Comparison of ENCODE assay signal across 13 cellular contexts in genomic region chr9:127873886-127874285, GRCh38. TPM values are rescaled to one million over a fixed set of nuclear protein-coding genes. Genes with fewer than 3 reads are reported as not detected.
DNase-seq lines count a peak whose midpoint lies in the region; ATAC-seq, FAIRE-seq and TF ChIP-seq lines count a peak whose summit lies in the region.
"Had no signal": no experiment of that assay in that cellular context is flagged by ENCODE, and none has a peak within 500 bp of the region (broad histone marks: within the 10 kb centered on the region; RNA-seq: fewer than 3 reads in every experiment).

No MANE protein-coding gene starts in this region.

- H3K4me1 ChIP-seq in colonic mucosa (peaks cover 23% of the 10 kb centered on the region), skeletal muscle tissue (ENCODE audit: control insufficient read depth in 3 of 3, insufficient read depth in 3 of 3, low read length in 3 of 3) (peaks cover 58 to 84% (median 60%) of the 10 kb centered on the region in 3 donors), SJCRH30 (peaks cover 5% of the 10 kb centered on the region)
- peaks cover 10% of the 10 kb centered on the region for H3K4me1 ChIP-seq in CD8-positive, alpha-beta T cell (ENCODE audit: insufficient read depth, low read length)

- H3K9ac ChIP-seq in colonic mucosa (ENCODE audit: low read depth in 2 of 2, low read length in 2 of 2) (peak overlapping the region in 1 of 2 donors; percentile 59), skeletal muscle tissue (ENCODE audit: low read depth in 1 of 3, low read length in 3 of 3) (peak overlapping the region; percentile 76 to 96 (median 79))

- ATAC-seq in left lobe of liver: peak; percentile 49
- ATAC-seq in CD8-positive, alpha-beta T cell: no peak
- no peak for ATAC-seq in GM18870 (IDR thresholded peaks at IDR 0.05; ENCODE audit: unreplicated experiment)

- H3K36me3 Mint-ChIP-seq in CD8-positive, alpha-beta T cell: no peaks in the 10 kb centered on the region

- peaks cover 4% of the 10 kb centered on the region for H3K4me1 Mint-ChIP-seq in CD8-positive, alpha-beta T cell (ENCODE audit: low read depth)

- H3K9me3 ChIP-seq in colonic mucosa (no peaks in the 10 kb centered on the region), skeletal muscle tissue (ENCODE audit: control insufficient read depth in 3 of 3, low read length in 3 of 3) (no peaks in the 10 kb centered on the region), SJCRH30 (replicated peaks) (no peaks in the 10 kb centered on the region)
- H3K9me3 ChIP-seq in CD8-positive, alpha-beta T cell (ENCODE audit: low read length): no peaks in the 10 kb centered on the region

- H3K27me3 Mint-ChIP-seq in CD8-positive, alpha-beta T cell (ENCODE audit: low read depth): peaks cover 9% of the 10 kb centered on the region

- no peaks in the 10 kb centered on the region for H3K9me3 Mint-ChIP-seq in CD8-positive, alpha-beta T cell

- intact Hi-C loops in colonic mucosa (cut with DNase I): loop anchor here (10.0 kb wide), 1 partner anchor 69 kb away; the partner anchor contains the start of gene FPGS
- intact Hi-C loops in CD8-positive, alpha-beta T cell (cut with DNase I, micrococcal nuclease): no loop called here

- H3K36me3 ChIP-seq in colonic mucosa (no peaks in the 10 kb centered on the region), skeletal muscle tissue (ENCODE audit: control insufficient read depth in 3 of 3, insufficient read depth in 3 of 3, low read length in 3 of 3) (peaks cover 39 to 43% (median 41%) of the 10 kb centered on the region in 3 donors), SJCRH30 (no peaks in the 10 kb centered on the region)
- no peaks in the 10 kb centered on the region for H3K36me3 ChIP-seq in CD8-positive, alpha-beta T cell (ENCODE audit: insufficient read depth, low read length)

- no peak for TF ChIP-seq POLR2A in H54 (IDR thresholded peaks at IDR 0.05; ENCODE audit: low read depth, low read length)

- H3K27ac Mint-ChIP-seq in CD8-positive, alpha-beta T cell: no peak overlapping the region

- no peaks in the 10 kb centered on the region for H3K27me3 ChIP-seq in colonic mucosa
- no peaks in the 10 kb centered on the region for H3K27me3 ChIP-seq in skeletal muscle tissue (ENCODE audit: control insufficient read depth in 3 of 3, insufficient read depth in 3 of 3, low read length in 3 of 3)
- no peaks in the 10 kb centered on the region for H3K27me3 ChIP-seq in CD8-positive, alpha-beta T cell (ENCODE audit: insufficient read depth, low read length)
- no peaks in the 10 kb centered on the region for H3K27me3 ChIP-seq in SJCRH30

- CTCF ChIA-PET in CD8-positive, alpha-beta T cell (lab: Charles Lee): interaction anchor here (0.6 to 1.6 kb wide), 5 partner anchors 9 to 283 kb away, joined by 3 to 9 read pairs (median 5); partner anchors contain the start of gene TOR2A

- TF ChIP-seq CTCF in colonic mucosa (IDR thresholded peaks at IDR 0.05): no peak
- no peak for TF ChIP-seq CTCF in CD8-positive, alpha-beta T cell (IDR thresholded peaks at IDR 0.05)

- no peak for FAIRE-seq in H54 (lab: Jason Lieb, UNC)

- no peak overlapping the region for H3K4me3 ChIP-seq in colonic mucosa
- peak overlapping the region; percentile 76 to 96 (median 89) for H3K4me3 ChIP-seq in skeletal muscle tissue (ENCODE audit: low read length in 3 of 3)
- no peak overlapping the region for H3K4me3 ChIP-seq in CD8-positive, alpha-beta T cell (ENCODE audit: low read depth, low read length)
- H3K4me3 ChIP-seq in SJCRH30: no peak overlapping the region

- no peak overlapping the region for H3K4me3 Mint-ChIP-seq in CD8-positive, alpha-beta T cell

- H3K27ac ChIP-seq in colonic mucosa (peak overlapping the region; percentile 7), skeletal muscle tissue (ENCODE audit: low read depth, low read length) (peak overlapping the region; percentile 92), SJCRH30 (no peak overlapping the region)
- no peak overlapping the region for H3K27ac ChIP-seq in CD8-positive, alpha-beta T cell (ENCODE audit: low read depth, low read length)

- DNase-seq in H54 (ENCODE audit: insufficient read length, low spot score) (peak; percentile 93), colonic mucosa (peak; percentile 62), left lobe of liver (ENCODE audit: low spot score) (peak; percentile 79), SJCRH30 (no peak), islet precursor cell (no peak)
- DNase-seq in CD8-positive, alpha-beta T cell: no peak
- DNase-seq: central memory CD4-positive, alpha-beta T cell; COR-L47; GOT3; NCI-H2081; stimulated activated CD4-positive, alpha-beta T cell treated with anti-CD3 and anti-CD28 coated beads, Interleukin-12 subunit alpha, Interleukin-12 subunit beta, amount 100 ng/mL, for 4 hours had no signal

- POLR2A ChIA-PET in CD8-positive, alpha-beta T cell (lab: Charles Lee): no interaction called here

RNA-seq across cellular contexts. Expression of gene AK1, which starts 3.6 kb away (rescaled TPM):
- total RNA-seq in colonic mucosa: 100 to 1,000 TPM; 159 to 166 TPM
- 42.6 TPM for total RNA-seq in left lobe of liver
- 359 TPM for total RNA-seq in skeletal muscle tissue
- total RNA-seq in CD8-positive, alpha-beta T cell: 10 to 100 TPM; 34.8 to 35.2 TPM
- 31.4 and 36.4 TPM in 2 replicates for total RNA-seq in SJCRH30 (2014; rRNA removed; shearing (Covaris generic))

RNA-seq across cellular contexts. Expression of gene ENG, which starts 19.4 kb away (rescaled TPM):
- 10 to 100 TPM; 15.4 to 34.5 TPM for total RNA-seq in colonic mucosa
- 34.1 TPM for total RNA-seq in left lobe of liver
- 9.4 TPM for total RNA-seq in skeletal muscle tissue
- total RNA-seq in CD8-positive, alpha-beta T cell: 1 to 10 TPM; 2.6 to 3.0 TPM
- total RNA-seq in SJCRH30 (2014; rRNA removed; shearing (Covaris generic)): 16.4 and 16.6 TPM in 2 replicates

RNA-seq across cellular contexts. Expression of gene ST6GALNAC6, which starts 25.5 kb away (rescaled TPM):
- total RNA-seq in colonic mucosa (100 to 1,000 TPM; 251 to 279 TPM), left lobe of liver (35.2 TPM), skeletal muscle tissue (33.9 TPM)
- total RNA-seq in CD8-positive, alpha-beta T cell: 10 to 100 TPM; 49.8 to 56.1 TPM
- 59.9 and 61.5 TPM in 2 replicates for total RNA-seq in SJCRH30 (2014; rRNA removed; shearing (Covaris generic))

RNA-seq across cellular contexts. Expression of gene ST6GALNAC4, which starts 43.0 kb away (rescaled TPM):
- total RNA-seq in colonic mucosa (10 to 100 TPM; 25.4 to 66.5 TPM), left lobe of liver (5.9 TPM), skeletal muscle tissue (23.5 TPM)
- 10 to 100 TPM; 40.0 to 47.6 TPM for total RNA-seq in CD8-positive, alpha-beta T cell
- 19.6 and 24.3 TPM in 2 replicates for total RNA-seq in SJCRH30 (2014; rRNA removed; shearing (Covaris generic))

RNA-seq across cellular contexts. Expression of gene PIP5KL1, which starts 56.7 kb away (rescaled TPM):
- total RNA-seq in colonic mucosa (under 1 TPM; 0.85 to 0.89 TPM), left lobe of liver (0.40 TPM), skeletal muscle tissue (not detected)
- 1 to 10 TPM; 5.1 to 7.4 TPM for total RNA-seq in CD8-positive, alpha-beta T cell
- 0.20 and 0.51 TPM in 2 replicates for total RNA-seq in SJCRH30 (2014; rRNA removed; shearing (Covaris generic))

Comparison
In these comparisons a context has a peak if more than half of its experiments do, and no peak if none do; other contexts are left out.
1. DNase-seq: peak in H54 (single experiment), colonic mucosa (single experiment) and left lobe of liver (single experiment); none in CD8-positive, alpha-beta T cell (0 of 7), SJCRH30 (0 of 2) and islet precursor cell (single experiment).
2. H3K27ac ChIP-seq: peak in colonic mucosa (single experiment) and skeletal muscle tissue (single experiment); none in CD8-positive, alpha-beta T cell (single experiment) and SJCRH30 (single experiment).
3. H3K4me3 ChIP-seq: peak in skeletal muscle tissue (3 of 3); none in colonic mucosa (single experiment), CD8-positive, alpha-beta T cell (single experiment) and SJCRH30 (single experiment).